In the genomic region with DNA sequence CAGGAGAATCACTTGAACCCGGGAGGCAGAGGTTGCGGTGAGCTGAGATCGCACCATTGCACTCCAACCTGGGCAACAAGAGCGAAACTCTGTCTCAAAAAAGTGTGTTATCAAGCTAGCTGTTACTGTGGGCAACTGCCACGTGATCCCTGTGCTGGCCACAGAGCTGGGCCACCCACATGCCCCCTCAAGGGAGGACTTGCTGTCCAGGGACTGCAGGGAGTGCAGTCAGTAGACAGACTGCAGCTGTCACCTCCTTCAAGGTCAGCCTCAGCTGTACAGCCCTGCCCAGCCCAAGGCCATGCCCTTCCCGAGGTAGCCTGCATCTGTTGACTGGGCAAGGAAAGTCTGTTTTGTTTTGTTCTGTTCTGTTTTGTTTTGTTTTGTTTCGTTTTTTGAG, we compare ENCODE assay signal across 24 cellular contexts.
"Had no signal": no experiment of that assay in that cellular context is flagged by ENCODE, and none has a peak within 500 bp of the region (broad histone marks: within the 10 kb centered on the region; RNA-seq: fewer than 3 reads in every experiment).

No MANE protein-coding gene starts in this region.

- H3K27me3 ChIP-seq: colonic mucosa, hepatocyte, neutrophil, pancreas, right lobe of liver, stomach had no signal

- H3K9me3 ChIP-seq: colonic mucosa, gastroesophageal sphincter, heart left ventricle, left lung, mucosa of descending colon, neutrophil, pancreas, right lobe of liver, stomach, tibial artery had no signal

- H3K36me3 ChIP-seq: colonic mucosa, gastroesophageal sphincter, heart left ventricle, left lung, neutrophil, pancreas, right lobe of liver, stomach, tibial artery had no signal

- H3K27ac ChIP-seq: colonic mucosa, epithelial cell of prostate, gastroesophageal sphincter, heart left ventricle, hepatocyte, left lung, neutrophil, pancreas, right lobe of liver, stomach, tibial artery had no signal

- H3K4me3 ChIP-seq: colonic mucosa, gastroesophageal sphincter, heart left ventricle, hepatocyte, left lung, mucosa of descending colon, pancreas, right lobe of liver, smooth muscle cell, stomach, tibial artery had no signal

- DNase-seq: colonic mucosa; effector CD8-positive, alpha-beta T cell; endodermal cell; foreskin fibroblast; heart left ventricle; kidney; left lung; mesenchymal stem cell; mucosa of descending colon; naive thymus-derived CD8-positive, alpha-beta T cell; pancreas; right lobe of liver; stimulated activated CD4-positive, alpha-beta T cell treated with anti-CD3 and anti-CD28 coated beads, Interleukin-2, amount 100 ng/mL, for 24 hours; stimulated activated CD4-positive, alpha-beta T cell treated with anti-CD3 and anti-CD28 coated beads, Interleukin-4, amount 100 ng/mL, for 24 hours; stimulated activated naive CD4-positive, alpha-beta T cell treated with Interleukin-2 at 50 U/mL for 16 hours; stomach; tibial artery had no signal

- ATAC-seq: esophagus mucosa; gastroesophageal sphincter; heart left ventricle; left lung; mucosa of descending colon; naive thymus-derived CD8-positive, alpha-beta T cell; pancreas; stimulated activated effector memory CD8-positive, alpha-beta T cell treated with anti-CD3 and anti-CD28 coated beads, Interleukin-12 subunit alpha, Interleukin-12 subunit beta, amount 100 ng/mL, for 72 hours had no signal

- H3K4me1 ChIP-seq: colonic mucosa, gastroesophageal sphincter, heart left ventricle, left lung, pancreas, right lobe of liver, stomach, tibial artery had no signal
